1 cellular context compared by ENCODE assay signal in genomic region chr10:987906-988666, GRCh38.
A peak's percentile ranks its signal among the peaks of the same experiment; 100 is the strongest.
TF ChIP-seq lines count a peak whose summit lies in the region.

GTPBP4 (plus strand) TSS chr10:988434; CDS start chr10:988480, 46 bp downstream.

TF ChIP-seq in HEK293, 187 proteins besides CTCF, POLR2A, EP300 and RAD21 (continued from another document and continues in another):
- TF ChIP-seq YY2 (tag by site-specific recombination; IDR thresholded peaks at IDR 0.05) (0 out of 2 replicates have a peak, but pooled peaks have one; percentile 36), PRDM10 (tag by site-specific recombination; IDR thresholded peaks at IDR 0.05) (peak; percentile 67), ZNF600 (tag by site-specific recombination; IDR thresholded peaks at IDR 0.05) (no peak), ZNF23 (tag by site-specific recombination; IDR thresholded peaks at IDR 0.05; ENCODE audit: borderline replicate concordance) (no peak), ZNF580 (tag by site-specific recombination; IDR thresholded peaks at IDR 0.05) (peak; percentile 77), ZNF433 (tag by site-specific recombination; IDR thresholded peaks at IDR 0.05; ENCODE audit: low read depth) (no peak), SP7 (tag by site-specific recombination; IDR thresholded peaks at IDR 0.05) (peak; percentile 58), ZNF610 (tag by site-specific recombination; IDR thresholded peaks at IDR 0.05; ENCODE audit: borderline replicate concordance) (peak; percentile 72), ZBTB10 (tag by site-specific recombination; IDR thresholded peaks at IDR 0.05) (no peak; the same call in 1 of the 2 replicates), ZNF677 (tag by site-specific recombination; IDR thresholded peaks at IDR 0.05) (no peak), HOXD13 (CRISPR knock-in tag; IDR thresholded peaks at IDR 0.05; ENCODE audit: borderline replicate concordance) (no peak), ZNF24 (tag by site-specific recombination; IDR thresholded peaks at IDR 0.05) (no peak), ZNF350 (tag by site-specific recombination; IDR thresholded peaks at IDR 0.05) (no peak), SP2 (tag by site-specific recombination; IDR thresholded peaks at IDR 0.05) (peak; percentile 96), ZBTB26 (tag by site-specific recombination; optimal IDR thresholded peaks at IDR 0.05) (peak; percentile 80), FEZF1 (tag by site-specific recombination; IDR thresholded peaks at IDR 0.05) (no peak), ZNF223 (tag by site-specific recombination; IDR thresholded peaks at IDR 0.05) (no peak), ZNF292 (tag by site-specific recombination; IDR thresholded peaks at IDR 0.05; ENCODE audit: borderline replicate concordance, low read depth) (no peak), KLF1 (tag by site-specific recombination; IDR thresholded peaks at IDR 0.05) (peak; percentile 53), ZNF202 (tag by site-specific recombination; IDR thresholded peaks at IDR 0.05; ENCODE audit: borderline replicate concordance) (no peak), TCF7L2 (IDR thresholded peaks at IDR 0.05; ENCODE audit: borderline replicate concordance, low read depth, low read length) (no peak), REST (tag by site-specific recombination; IDR thresholded peaks at IDR 0.05) (no peak), GLIS2 (tag by site-specific recombination; IDR thresholded peaks at IDR 0.05) (peak; percentile 81), ZNF544 (tag by site-specific recombination; IDR thresholded peaks at IDR 0.05) (no peak), ZNF530 (tag by site-specific recombination; IDR thresholded peaks at IDR 0.05; ENCODE audit: low read depth) (no peak), ZNF624 (tag by site-specific recombination; IDR thresholded peaks at IDR 0.05) (no peak), ZNF211 (tag by site-specific recombination; IDR thresholded peaks at IDR 0.05; ENCODE audit: low read depth) (no peak), ZNF768 (tag by site-specific recombination; IDR thresholded peaks at IDR 0.05) (no peak), TRIM28 (IDR thresholded peaks at IDR 0.05; ENCODE audit: borderline replicate concordance, low read length) (no peak), ZNF558 (tag by site-specific recombination; IDR thresholded peaks at IDR 0.05) (no peak), ZBTB17 (tag by site-specific recombination; IDR thresholded peaks at IDR 0.05) (peak; percentile 31; the same call in 1 of the 2 replicates), PRDM1 (tag by site-specific recombination; IDR thresholded peaks at IDR 0.05) (no peak), GFI1B (tag by site-specific recombination; IDR thresholded peaks at IDR 0.05) (no peak), ZFP41 (tag by site-specific recombination; IDR thresholded peaks at IDR 0.05; ENCODE audit: borderline replicate concordance) (no peak), ZNF658 (tag by site-specific recombination; IDR thresholded peaks at IDR 0.05) (no peak), MZF1 (tag by site-specific recombination; IDR thresholded peaks at IDR 0.05; ENCODE audit: borderline replicate concordance) (no peak), ZNF521 (tag by site-specific recombination; IDR thresholded peaks at IDR 0.05) (no peak), ZNF146 (tag by site-specific recombination; IDR thresholded peaks at IDR 0.05) (no peak), BCL11A (tag by site-specific recombination; IDR thresholded peaks at IDR 0.05; ENCODE audit: low read depth) (no peak), ZNF792 (tag by site-specific recombination; IDR thresholded peaks at IDR 0.05) (no peak), KLF10 (tag by site-specific recombination; IDR thresholded peaks at IDR 0.05) (0 out of 2 replicates have a peak, but pooled peaks have one; percentile 18), YY1 (tag by site-specific recombination; IDR thresholded peaks at IDR 0.05) (no peak)
- TF ChIP-seq, protein P1, sequence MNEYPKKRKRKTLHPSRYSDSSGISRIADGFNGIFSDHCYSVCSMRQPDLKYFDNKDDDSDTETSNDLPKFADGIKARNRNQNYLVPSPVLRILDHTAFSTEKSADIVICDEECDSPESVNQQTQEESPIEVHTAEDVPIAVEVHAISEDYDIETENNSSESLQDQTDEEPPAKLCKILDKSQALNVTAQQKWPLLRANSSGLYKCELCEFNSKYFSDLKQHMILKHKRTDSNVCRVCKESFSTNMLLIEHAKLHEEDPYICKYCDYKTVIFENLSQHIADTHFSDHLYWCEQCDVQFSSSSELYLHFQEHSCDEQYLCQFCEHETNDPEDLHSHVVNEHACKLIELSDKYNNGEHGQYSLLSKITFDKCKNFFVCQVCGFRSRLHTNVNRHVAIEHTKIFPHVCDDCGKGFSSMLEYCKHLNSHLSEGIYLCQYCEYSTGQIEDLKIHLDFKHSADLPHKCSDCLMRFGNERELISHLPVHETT (tag by site-specific recombination; IDR thresholded peaks at IDR 0.05) = no peak
- TF ChIP-seq, protein P2, sequence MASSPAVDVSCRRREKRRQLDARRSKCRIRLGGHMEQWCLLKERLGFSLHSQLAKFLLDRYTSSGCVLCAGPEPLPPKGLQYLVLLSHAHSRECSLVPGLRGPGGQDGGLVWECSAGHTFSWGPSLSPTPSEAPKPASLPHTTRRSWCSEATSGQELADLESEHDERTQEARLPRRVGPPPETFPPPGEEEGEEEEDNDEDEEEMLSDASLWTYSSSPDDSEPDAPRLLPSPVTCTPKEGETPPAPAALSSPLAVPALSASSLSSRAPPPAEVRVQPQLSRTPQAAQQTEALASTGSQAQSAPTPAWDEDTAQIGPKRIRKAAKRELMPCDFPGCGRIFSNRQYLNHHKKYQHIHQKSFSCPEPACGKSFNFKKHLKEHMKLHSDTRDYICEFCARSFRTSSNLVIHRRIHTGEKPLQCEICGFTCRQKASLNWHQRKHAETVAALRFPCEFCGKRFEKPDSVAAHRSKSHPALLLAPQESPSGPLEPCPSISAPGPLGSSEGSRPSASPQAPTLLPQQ (tag by site-specific recombination; IDR thresholded peaks at IDR 0.05) = peak; percentile 59; the same call in 1 of the 2 replicates
- TF ChIP-seq, protein P3, sequence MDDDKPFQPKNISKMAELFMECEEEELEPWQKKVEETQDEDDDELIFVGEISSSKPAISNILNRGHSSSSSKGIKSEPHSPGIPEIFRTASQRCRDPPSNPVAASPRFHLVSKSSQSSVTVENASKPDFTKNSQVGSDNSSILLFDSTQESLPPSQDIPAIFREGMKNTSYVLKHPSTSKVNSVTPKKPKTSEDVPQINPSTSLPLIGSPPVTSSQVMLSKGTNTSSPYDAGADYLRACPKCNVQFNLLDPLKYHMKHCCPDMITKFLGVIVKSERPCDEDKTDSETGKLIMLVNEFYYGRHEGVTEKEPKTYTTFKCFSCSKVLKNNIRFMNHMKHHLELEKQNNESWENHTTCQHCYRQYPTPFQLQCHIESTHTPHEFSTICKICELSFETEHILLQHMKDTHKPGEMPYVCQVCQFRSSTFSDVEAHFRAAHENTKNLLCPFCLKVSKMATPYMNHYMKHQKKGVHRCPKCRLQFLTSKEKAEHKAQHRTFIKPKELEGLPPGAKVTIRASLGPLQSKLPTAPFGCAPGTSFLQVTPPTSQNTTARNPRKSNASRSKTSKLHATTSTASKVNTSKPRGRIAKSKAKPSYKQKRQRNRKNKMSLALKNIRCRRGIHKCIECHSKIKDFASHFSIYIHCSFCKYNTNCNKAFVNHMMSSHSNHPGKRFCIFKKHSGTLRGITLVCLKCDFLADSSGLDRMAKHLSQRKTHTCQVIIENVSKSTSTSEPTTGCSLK (tag by site-specific recombination; IDR thresholded peaks at IDR 0.05) = no peak
- TF ChIP-seq, protein P4, sequence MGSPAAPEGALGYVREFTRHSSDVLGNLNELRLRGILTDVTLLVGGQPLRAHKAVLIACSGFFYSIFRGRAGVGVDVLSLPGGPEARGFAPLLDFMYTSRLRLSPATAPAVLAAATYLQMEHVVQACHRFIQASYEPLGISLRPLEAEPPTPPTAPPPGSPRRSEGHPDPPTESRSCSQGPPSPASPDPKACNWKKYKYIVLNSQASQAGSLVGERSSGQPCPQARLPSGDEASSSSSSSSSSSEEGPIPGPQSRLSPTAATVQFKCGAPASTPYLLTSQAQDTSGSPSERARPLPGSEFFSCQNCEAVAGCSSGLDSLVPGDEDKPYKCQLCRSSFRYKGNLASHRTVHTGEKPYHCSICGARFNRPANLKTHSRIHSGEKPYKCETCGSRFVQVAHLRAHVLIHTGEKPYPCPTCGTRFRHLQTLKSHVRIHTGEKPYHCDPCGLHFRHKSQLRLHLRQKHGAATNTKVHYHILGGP (tag by site-specific recombination; IDR thresholded peaks at IDR 0.05) = no peak
